ENCODE assay signal across 9 cellular contexts in the genomic region with DNA sequence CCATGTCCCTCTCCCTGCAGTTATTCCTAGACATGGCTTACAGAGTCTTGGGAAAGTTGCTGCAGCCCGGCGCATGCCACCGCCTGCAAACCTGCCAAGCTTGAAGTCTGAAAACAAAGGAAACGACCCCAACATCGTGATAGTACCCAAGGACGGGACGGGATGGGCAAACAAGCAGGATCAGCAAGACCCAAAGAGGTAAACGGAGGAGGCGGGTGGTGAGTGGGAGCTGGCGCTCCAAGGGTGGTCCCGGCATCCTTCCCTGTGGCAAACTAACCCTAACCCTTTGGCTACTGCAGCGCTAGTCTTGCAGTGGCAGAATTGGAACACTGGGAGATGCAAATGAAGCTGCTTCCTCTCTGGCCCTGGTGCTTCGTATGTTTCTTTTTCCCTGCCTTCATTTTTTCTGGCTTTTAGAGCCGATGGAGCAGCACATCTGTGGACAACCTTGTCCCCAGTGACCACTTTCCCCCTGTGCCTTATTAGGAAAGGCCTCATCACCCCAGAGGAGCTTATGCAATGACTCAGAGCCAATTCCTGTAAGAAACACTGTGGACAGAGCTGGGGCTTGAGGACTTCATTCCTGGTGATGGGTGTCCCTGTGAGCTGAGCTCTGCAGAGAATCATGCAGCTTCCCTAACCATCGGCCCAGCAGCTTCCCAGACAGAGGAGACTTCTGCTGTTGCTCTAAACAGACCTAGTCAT. TPM values are rescaled to one million over a fixed set of nuclear protein-coding genes. Genes with fewer than 3 reads are reported as not detected.
A peak's percentile ranks its signal among the peaks of the same experiment; 100 is the strongest.
DNase-seq lines count a peak whose midpoint lies in the region; ATAC-seq and TF ChIP-seq lines count a peak whose summit lies in the region.
"Had no signal": no experiment of that assay in that cellular context is flagged by ENCODE, and none has a peak within 500 bp of the region (broad histone marks: within the 10 kb centered on the region; RNA-seq: fewer than 3 reads in every experiment).

No MANE protein-coding gene starts in this region.

- intact Hi-C loops in activated naive CD4-positive, alpha-beta T cell treated with anti-CD3 and anti-CD28 coated beads for 36 hours (cut with micrococcal nuclease): no loop called here
- intact Hi-C loops in A673 (cut with micrococcal nuclease; ENCODE audit: unreplicated experiment): no loop called here

- CTCF ChIA-PET in activated naive CD4-positive, alpha-beta T cell treated with anti-CD3 and anti-CD28 coated beads for 36 hours (lab: Charles Lee): interaction anchor here (1.3 kb wide), 1 partner anchor 96 kb away, joined by 3 read pairs; no protein-coding TSS in a partner anchor
- CTCF ChIA-PET in A673 (lab: Charles Lee): no interaction called here

- POLR2A ChIA-PET in A673 (lab: Charles Lee; ENCODE audit: low non-redundant PET): interaction anchor here (0.5 kb wide), 1 partner anchor 52 kb away, joined by 7 read pairs; no protein-coding TSS in a partner anchor

- no TSS peak for BruUV-seq in A673 (replicated peaks; lab: Mats Ljungman, UMichigan)

- H3K36me3 ChIP-seq in iPS-20b (ENCODE audit: insufficient read depth, low read depth, low read length) (peaks cover 75% of the 10 kb centered on the region), A673 (ENCODE audit: insufficient read depth, low read length, poor library complexity, severe bottlenecking) (peaks cover 61% of the 10 kb centered on the region)

- H3K27me3 ChIP-seq in iPS-20b (ENCODE audit: insufficient read depth, low read length): no peaks in the 10 kb centered on the region
- H3K27me3 ChIP-seq in A673 (replicated peaks; ENCODE audit: insufficient read depth, low read depth, low read length, poor library complexity): no peaks in the 10 kb centered on the region

- DNase-seq in activated naive CD4-positive, alpha-beta T cell treated with anti-CD3 and anti-CD28 coated beads for 36 hours: no peak
- DNase-seq in activated naive CD4-positive, alpha-beta T cell (lab: John Stamatoyannopoulos, UW): no peak
- DNase-seq in astrocyte of the hippocampus (ENCODE audit: low read depth, low spot score) (peak; percentile 79), substantia nigra (lab: John Stamatoyannopoulos, UW) (no peak), A673 (ENCODE audit: low spot score) (no peak), NCI-H146 treated with DMSO at 0.1 percent for 48 hours (lab: John Stamatoyannopoulos, UW; ENCODE audit: unreplicated experiment) (no peak)
- DNase-seq: CD8-positive, alpha-beta memory T cell had no signal

- no peak overlapping the region for H3K9ac ChIP-seq in iPS-20b (ENCODE audit: low read depth, low read length)

- H3K9me3 ChIP-seq in iPS-20b (ENCODE audit: insufficient read depth, low read depth, low read length) (no peaks in the 10 kb centered on the region), A673 (ENCODE audit: low read depth, low read length, poor library complexity, severe bottlenecking) (no peaks in the 10 kb centered on the region)

- ATAC-seq in GM21529 (IDR thresholded peaks at IDR 0.05; ENCODE audit: unreplicated experiment): no peak

- TF ChIP-seq CTCF in A673 (conservative IDR thresholded peaks at IDR 0.05; ENCODE audit: low read depth, low read length): no peak

- H3K9me3 Mint-ChIP-seq in activated naive CD4-positive, alpha-beta T cell treated with anti-CD3 and anti-CD28 coated beads for 36 hours: no peaks in the 10 kb centered on the region
- H3K9me3 Mint-ChIP-seq: CD8-positive, alpha-beta memory T cell had no signal

- peak overlapping the region; percentile 53 for H3K27ac Mint-ChIP-seq in activated naive CD4-positive, alpha-beta T cell treated with anti-CD3 and anti-CD28 coated beads for 36 hours

- H3K27ac ChIP-seq in iPS-20b (ENCODE audit: low read length) (peak overlapping the region; percentile 19), substantia nigra (ENCODE audit: low read depth, low read length, poor library complexity, severe bottlenecking) (peak overlapping the region; percentile 7), A673 (ENCODE audit: low read depth, low read length, poor library complexity, severe bottlenecking) (no peak overlapping the region)

- H3K4me3 Mint-ChIP-seq in activated naive CD4-positive, alpha-beta T cell treated with anti-CD3 and anti-CD28 coated beads for 36 hours: no peak overlapping the region

- peaks cover 26% of the 10 kb centered on the region for H3K36me3 Mint-ChIP-seq in activated naive CD4-positive, alpha-beta T cell treated with anti-CD3 and anti-CD28 coated beads for 36 hours (ENCODE audit: low read depth)

- H3K4me3 ChIP-seq in iPS-20b (ENCODE audit: low read length) (no peak overlapping the region), A673 (ENCODE audit: low read depth, low read length, poor library complexity, severe bottlenecking) (no peak overlapping the region)

- H3K4me1 ChIP-seq in iPS-20b (ENCODE audit: insufficient read depth, low read length) (peaks cover 56% of the 10 kb centered on the region), A673 (ENCODE audit: insufficient read depth, low read length, poor library complexity, severe bottlenecking) (no peaks in the 10 kb centered on the region)

- peaks cover 24% of the 10 kb centered on the region for H3K4me1 Mint-ChIP-seq in activated naive CD4-positive, alpha-beta T cell treated with anti-CD3 and anti-CD28 coated beads for 36 hours (ENCODE audit: low read depth)

- no peaks in the 10 kb centered on the region for H3K27me3 Mint-ChIP-seq in activated naive CD4-positive, alpha-beta T cell treated with anti-CD3 and anti-CD28 coated beads for 36 hours (ENCODE audit: low read depth)
- H3K27me3 Mint-ChIP-seq: CD8-positive, alpha-beta memory T cell had no signal

RNA-seq across cellular contexts. Expression of a gene that starts 38.9 kb away (rescaled TPM):
- 100 to 1,000 TPM; 157 to 171 TPM for total RNA-seq in activated naive CD4-positive, alpha-beta T cell treated with anti-CD3 and anti-CD28 coated beads for 36 hours
- 317 and 318 TPM in 2 replicates for total RNA-seq in A673 (2021)
